In the genomic region with DNA sequence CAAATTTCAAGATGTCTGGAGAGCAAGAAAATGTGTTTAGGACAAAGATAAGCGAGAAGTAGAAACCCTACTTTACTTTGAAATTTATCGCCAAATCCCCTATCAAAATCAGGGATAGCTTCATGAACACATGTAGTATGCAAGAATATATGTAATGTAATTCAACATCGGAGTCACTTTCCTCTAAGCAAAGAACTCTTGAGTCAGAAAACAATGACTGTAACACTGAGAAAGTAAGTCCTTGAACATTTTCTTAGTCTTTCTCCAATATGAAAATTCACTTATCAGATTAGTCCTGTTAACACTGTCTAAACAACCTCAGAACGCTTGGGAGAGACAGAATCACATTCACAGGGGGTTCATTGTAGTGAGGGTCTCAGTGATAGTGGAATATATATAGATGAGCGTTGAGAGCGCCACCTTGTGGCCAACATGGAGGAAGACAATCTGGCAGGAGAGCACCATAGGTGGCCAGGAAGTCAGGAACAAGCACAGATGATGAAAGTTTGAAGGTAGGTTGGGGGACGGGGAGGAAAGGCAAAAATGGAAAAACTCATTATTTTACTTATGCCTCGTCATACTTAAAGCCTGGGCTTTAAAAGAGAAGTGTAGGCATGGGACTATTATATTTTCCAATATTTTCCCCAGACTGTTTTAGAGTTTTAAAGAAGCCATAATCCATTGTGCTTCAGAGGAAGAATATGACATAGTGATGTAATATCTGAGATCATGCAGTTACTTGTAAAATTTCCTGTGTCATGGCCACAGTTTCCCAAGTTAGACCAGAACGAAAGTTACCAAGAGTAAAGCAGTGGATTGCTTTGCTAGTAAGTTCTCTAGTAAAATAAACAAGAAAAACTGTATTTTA, we compare ENCODE assay signal across 8 cellular contexts.
DNase-seq lines count a peak whose midpoint lies in the region; ATAC-seq and TF ChIP-seq lines count a peak whose summit lies in the region.

No MANE protein-coding gene starts in this region.

- peak; percentile 83 for TF ChIP-seq CTCF in AG04450 (IDR thresholded peaks at IDR 0.05; ENCODE audit: low read depth, low read length)
- TF ChIP-seq CTCF in tibial nerve (IDR thresholded peaks at IDR 0.05): peak; percentile 66 to 75 (median 70)

- H3K36me3 ChIP-seq in mesendoderm (ENCODE audit: control insufficient read depth, insufficient read depth, low read length) (no peaks in the 10 kb centered on the region), tibial nerve (no peaks in the 10 kb centered on the region)

- peak overlapping the region; percentile 60 for H3K56ac ChIP-seq in mesendoderm (ENCODE audit: low read length)

- no peak overlapping the region for H3K4me2 ChIP-seq in mesendoderm (ENCODE audit: low read length)

- H3K4me1 ChIP-seq in mesendoderm (ENCODE audit: control insufficient read depth, low read depth, low read length) (no peaks in the 10 kb centered on the region), tibial nerve (no peaks in the 10 kb centered on the region)

- POLR2A ChIA-PET in AG04450 (lab: Yijun Ruan, JAX) (no interaction called here), T-cell (lab: Charles Lee) (no interaction called here)

- ATAC-seq in GM18499 (IDR thresholded peaks at IDR 0.05; ENCODE audit: insufficient read depth, unreplicated experiment): peak; percentile 96
- ATAC-seq in HG02840 (IDR thresholded peaks at IDR 0.05; ENCODE audit: low FRiP score, unreplicated experiment): peak; percentile 88
- peak in 3 of 4 experiments; percentile 36 to 82 (median 37) for ATAC-seq in T-cell (replicated peaks in 1 of 4)

- H2BK15ac ChIP-seq in mesendoderm (replicated peaks; ENCODE audit: low read depth): no peak overlapping the region

- no peaks in the 10 kb centered on the region for H3K36me3 Mint-ChIP-seq in T-cell

- H3K4ac ChIP-seq in mesendoderm (ENCODE audit: low read depth, low read length): no peak overlapping the region

- H3K9me3 ChIP-seq in AG04450 (ENCODE audit: control insufficient read depth, insufficient read depth, low read length) (peaks cover 6% of the 10 kb centered on the region), tibial nerve (no peaks in the 10 kb centered on the region)

- no CpG with 5 or more reads among the region's 9 CpGs for WGBS in mesendoderm (ENCODE audit: extremely low coverage, insufficient coverage, low lambda C conversion rate)
- WGBS in tibial nerve, 2 donors: 36% methylated on average over 9 of the region's 9 CpGs

- H3K18ac ChIP-seq in mesendoderm (ENCODE audit: low read length): no peak overlapping the region

- CTCF ChIA-PET in AG04450 (lab: Charles Lee) (interaction anchor here (0.6 to 1.5 kb wide), 11 partner anchors 8 to 213 kb away, joined by 3 to 4 read pairs (median 3); no protein-coding TSS in a partner anchor), T-cell (lab: Charles Lee) (interaction anchor here in 1 of 2 donors (0.6 to 1.0 kb wide), 3 partner anchors 27 to 1999 kb away, joined by 3 read pairs; no protein-coding TSS in a partner anchor)

- peak; percentile 26 for DNase-seq in AG04450 (ENCODE audit: low read depth, low spot score)
- DNase-seq in NCI-H1105 treated with DMSO at 0.1 percent for 48 hours (lab: John Stamatoyannopoulos, UW): peak; percentile 58
- peak in 26 of 34 experiments; percentile 1 to 36 (median 10) for DNase-seq in T-cell
- DNase-seq in effector CD8-positive, alpha-beta T cell (lab: John Stamatoyannopoulos, UW): peak; percentile 19
- peak; percentile 88 for DNase-seq in mesendoderm
- no peak for DNase-seq in tibial nerve (ENCODE audit: low spot score in 2 of 2)

- no peak overlapping the region for H3K4me3 Mint-ChIP-seq in T-cell

- no peak overlapping the region for H4K5ac ChIP-seq in mesendoderm (ENCODE audit: low read length)

- TF ChIP-seq POLR2A in tibial nerve (IDR thresholded peaks at IDR 0.05): no peak

- H3K27me3 ChIP-seq in AG04450 (ENCODE audit: control insufficient read depth, insufficient read depth, low read length): no peaks in the 10 kb centered on the region
- H3K27me3 ChIP-seq in mesendoderm (ENCODE audit: insufficient read depth, low read length, poor library complexity): no peaks in the 10 kb centered on the region
- peaks cover 0 to 5% of the 10 kb centered on the region in 2 donors for H3K27me3 ChIP-seq in tibial nerve

- H2BK5ac ChIP-seq in mesendoderm (ENCODE audit: low read length): no peak overlapping the region

- H3K79me1 ChIP-seq in mesendoderm (ENCODE audit: low read length): no peaks in the 10 kb centered on the region

- no peak overlapping the region for H4K8ac ChIP-seq in mesendoderm (ENCODE audit: low read depth, low read length)

- TF ChIP-seq EP300 in tibial nerve (IDR thresholded peaks at IDR 0.05): no peak

- no peaks in the 10 kb centered on the region for H3K4me1 Mint-ChIP-seq in T-cell

- no peak overlapping the region for H2AK5ac ChIP-seq in mesendoderm (ENCODE audit: low read length)

- H3K27me3 Mint-ChIP-seq in T-cell: peaks cover 0 to 3% of the 10 kb centered on the region in 2 donors

- peaks cover 10 to 13% (median 10%) of the 10 kb centered on the region in 3 donors for H3K9me3 Mint-ChIP-seq in T-cell

- no peaks in the 10 kb centered on the region for H3K79me2 ChIP-seq in mesendoderm (ENCODE audit: control insufficient read depth, insufficient read depth, low read length)

- H3K27ac ChIP-seq in AG04450 (ENCODE audit: low read depth, low read length): no peak overlapping the region
- H3K27ac ChIP-seq in mesendoderm (ENCODE audit: low read depth, low read length): no peak overlapping the region
- no peak overlapping the region for H3K27ac ChIP-seq in tibial nerve

- H3K4me3 ChIP-seq in AG04450 (ENCODE audit: low read depth, low read length): no peak overlapping the region
- no peak overlapping the region for H3K4me3 ChIP-seq in mesendoderm (ENCODE audit: low read length)
- no peak overlapping the region for H3K4me3 ChIP-seq in tibial nerve

- no peak overlapping the region for H3K9ac ChIP-seq in mesendoderm (ENCODE audit: low read length)

- H2BK120ac ChIP-seq in mesendoderm (ENCODE audit: low read depth, low read length): no peak overlapping the region

- H3K27ac Mint-ChIP-seq in T-cell: no peak overlapping the region

- H3K23ac ChIP-seq in mesendoderm (ENCODE audit: low read length): no peak overlapping the region

Comparison
In these comparisons a context has a peak if more than half of its experiments do, and no peak if none do; other contexts are left out.
1. DNase-seq: peak in AG04450 (single experiment), NCI-H1105 treated with DMSO at 0.1 percent for 48 hours (single experiment), T-cell (26 of 34), effector CD8-positive, alpha-beta T cell (single experiment) and mesendoderm (single experiment); none in tibial nerve (0 of 2).
2. ATAC-seq: peak in every context shown above with its lines; median percentile 96 in GM18499; 88 in HG02840; 37 in T-cell.